Comparison of ENCODE assay signal across 8 cellular contexts in genomic region chr6:16836186-16836981, GRCh38.
DNase-seq lines count a peak whose midpoint lies in the region; ATAC-seq, FAIRE-seq and TF ChIP-seq lines count a peak whose summit lies in the region.

No MANE protein-coding gene starts in this region.

- intact Hi-C loops in K562 (cut with micrococcal nuclease), result loop anchor here (10.0 kb wide), 1 partner anchor 118 kb away; no protein-coding TSS in a partner anchor

- H3K27ac Mint-ChIP-seq in WTC11, result no peak overlapping the region

- no peak for TF ChIP-seq RAD21 in K562 (CRISPR knock-in tag; conservative IDR thresholded peaks at IDR 0.05 in 1 of 2, IDR thresholded peaks at IDR 0.05 in 1 of 2)

- H3K27ac ChIP-seq in K562 (ENCODE audit: extremely low read depth, low read depth, low read length), result no peak overlapping the region
- peak overlapping the region; percentile 6 for H3K27ac ChIP-seq in osteoblast (ENCODE audit: low read depth, low read length)

- TF ChIP-seq EP300 in K562 (IDR thresholded peaks at IDR 0.05; ENCODE audit: low read length), result no peak

- TF ChIP-seq CTCF in K562 (IDR thresholded peaks at IDR 0.05 in 2 of 3, conservative IDR thresholded peaks at IDR 0.05 in 1 of 3; ENCODE audit: insufficient read depth in 2 of 3, low read depth in 1 of 3, low read length in 3 of 3) (no peak), osteoblast (IDR thresholded peaks at IDR 0.05; ENCODE audit: extremely low read depth, low read depth, low read length) (no peak), WTC11 (IDR thresholded peaks at IDR 0.05) (no peak)

- H3K9me1 ChIP-seq in K562 (ENCODE audit: control insufficient read depth, insufficient read depth, low read length), result no peaks in the 10 kb centered on the region

- no TSS peak for BruUV-seq in K562 (replicated peaks; lab: Mats Ljungman, UMichigan)

- H3K79me2 ChIP-seq in K562 (ENCODE audit: control insufficient read depth, insufficient read depth, low read length) (no peaks in the 10 kb centered on the region), osteoblast (ENCODE audit: insufficient read depth, low read length) (no peaks in the 10 kb centered on the region)

- POLR2A ChIA-PET in K562 (lab: Yijun Ruan, JAX), result interaction anchor here (0.5 to 1.6 kb wide), 11 partner anchors 7 to 745 kb away, joined by 3 to 6 read pairs (median 3); no protein-coding TSS in a partner anchor
- POLR2A ChIA-PET in WTC11 (lab: Charles Lee), result no interaction called here

- ATAC-seq in GM19035 (IDR thresholded peaks at IDR 0.05; ENCODE audit: unreplicated experiment), result peak; percentile 71
- peak; percentile 84 for ATAC-seq in HG03103 (IDR thresholded peaks at IDR 0.05; ENCODE audit: low read depth, unreplicated experiment)
- no peak for ATAC-seq in K562
- ATAC-seq in WTC11, result no peak

- CTCF ChIA-PET in K562 (lab: Yijun Ruan, JAX; ENCODE audit: low intra/inter-chr PET ratio), result no interaction called here
- CTCF ChIA-PET in WTC11 (lab: Charles Lee), result interaction anchor here (0.5 to 1.4 kb wide), 2 partner anchors 13 to 519 kb away, joined by 3 to 7 read pairs; no protein-coding TSS in a partner anchor

- H4K20me1 ChIP-seq in K562 (replicated peaks; ENCODE audit: control insufficient read depth, insufficient read depth, low read length), result no peaks in the 10 kb centered on the region
- no peaks in the 10 kb centered on the region for H4K20me1 ChIP-seq in osteoblast (ENCODE audit: insufficient read depth, low read length)

- no peaks in the 10 kb centered on the region; the same call in 1 of the 2 replicates for H3K27me3 Mint-ChIP-seq in WTC11 (ENCODE audit: low read depth)

- H3K4me3 ChIP-seq in K562 (no peak overlapping the region), osteoblast (ENCODE audit: insufficient read depth, low read length) (peak overlapping the region; percentile 64)

- no peaks in the 10 kb centered on the region for H3K9me3 Mint-ChIP-seq in WTC11

- no peak for FAIRE-seq in K562 (lab: Jason Lieb, UNC)

- WGBS in K562 (ENCODE audit: insufficient coverage, low coverage, missing lambda C conversion rate), result 2% methylated on average over 8 of the region's 8 CpGs

- DNase-seq in AG08396 (ENCODE audit: low spot score), result peak; percentile 23
- DNase-seq in K562 (ENCODE audit: extremely low read depth in 1 of 4, low spot score in 3 of 4), result no peak
- DNase-seq in osteoblast (ENCODE audit: insufficient read length, low spot score, missing footprints), result peak; percentile 68
- DNase-seq in NK-92 treated with Interleukin-12 subunit alpha and Interleukin-12 subunit beta, amount 100 ng/mL, for 24 hours (lab: John Stamatoyannopoulos, UW), result no peak
- no peak for DNase-seq in HUDEP-2 (lab: John Stamatoyannopoulos, UW; ENCODE audit: unreplicated experiment in 76 of 76)
- DNase-seq in WTC11 (ENCODE audit: low spot score), result no peak

- in situ Hi-C loops in K562 (cut with MboI), result no loop called here

- H3K36me3 ChIP-seq in K562 (ENCODE audit: control insufficient read depth, insufficient read depth, low read length) (no peaks in the 10 kb centered on the region), osteoblast (ENCODE audit: insufficient read depth, low read length) (no peaks in the 10 kb centered on the region)

- H3K4me1 ChIP-seq in K562 (replicated peaks in 1 of 2; ENCODE audit: control insufficient read depth in 2 of 2, insufficient read depth in 2 of 2, low read length in 2 of 2) (peaks cover 0 to 2% of the 10 kb centered on the region in 2 experiments; a peak in 1 of 5 replicates), osteoblast (ENCODE audit: insufficient read depth, low read length) (peaks cover 8% of the 10 kb centered on the region)

- H3K4me2 ChIP-seq in K562 (ENCODE audit: insufficient read depth, low read length), result no peak overlapping the region
- H3K4me2 ChIP-seq in osteoblast (ENCODE audit: insufficient read depth, low read length), result peak overlapping the region; percentile 84

- H3K9me3 ChIP-seq in K562 (replicated peaks; ENCODE audit: control insufficient read depth, insufficient read depth, low read depth, low read length), result no peaks in the 10 kb centered on the region
- H3K9me3 ChIP-seq in osteoblast (ENCODE audit: low read depth, low read length), result no peaks in the 10 kb centered on the region

- no peak for TF ChIP-seq POLR2A in K562 (conservative IDR thresholded peaks at IDR 0.05)

- H3K36me3 Mint-ChIP-seq in WTC11, result no peaks in the 10 kb centered on the region

- H3K9ac ChIP-seq in K562 (ENCODE audit: insufficient read depth in 1 of 2, low read depth in 2 of 2, low read length in 2 of 2), result no peak overlapping the region

- H3K27me3 ChIP-seq in K562 (ENCODE audit: control insufficient read depth in 2 of 2, insufficient read depth in 2 of 2, low read length in 2 of 2), result peaks cover 21 to 36% of the 10 kb centered on the region in 2 experiments
- H3K27me3 ChIP-seq in osteoblast (ENCODE audit: insufficient read depth, low read length), result no peaks in the 10 kb centered on the region

- H2AFZ ChIP-seq in K562 (ENCODE audit: low read depth, low read length), result no peak overlapping the region
- H2AFZ ChIP-seq in osteoblast (ENCODE audit: low read length), result peak overlapping the region; percentile 96

- peaks cover 8% of the 10 kb centered on the region for H3K4me1 Mint-ChIP-seq in WTC11

- H3K4me3 Mint-ChIP-seq in WTC11, result no peak overlapping the region

TF ChIP-seq in K562, 482 proteins besides CTCF, POLR2A, EP300 and RAD21:
- TF ChIP-seq CBX8 (IDR thresholded peaks at IDR 0.05; ENCODE audit: borderline replicate concordance, extremely low read depth, low read depth, low read length, poor library complexity, severe bottlenecking), result peak; percentile 76
- TF ChIP-seq CC2D1A (IDR thresholded peaks at IDR 0.05), result no peak
- 0 out of 2 replicates have a peak, but pooled peaks have one; percentile 66 for TF ChIP-seq ZNF561 (CRISPR knock-in tag; conservative IDR thresholded peaks at IDR 0.05)
- TF ChIP-seq MEF2D (tag; conservative IDR thresholded peaks at IDR 0.05; ENCODE audit: low read depth), result 0 out of 2 replicates have a peak, but pooled peaks have one; percentile 35

TF ChIP-seq in WTC11, 78 proteins besides CTCF, POLR2A, EP300 and RAD21 (continues in another document):
- TF ChIP-seq OVOL2 (CRISPR knock-in tag; IDR thresholded peaks at IDR 0.05; ENCODE audit: borderline replicate concordance) (no peak), JUN (CRISPR knock-in tag; IDR thresholded peaks at IDR 0.05) (no peak), FOXK1 (CRISPR knock-in tag; IDR thresholded peaks at IDR 0.05) (no peak), PRRX2 (CRISPR knock-in tag; IDR thresholded peaks at IDR 0.05) (no peak), JAZF1 (CRISPR knock-in tag; IDR thresholded peaks at IDR 0.05) (no peak), AFF4 (CRISPR knock-in tag; IDR thresholded peaks at IDR 0.05; ENCODE audit: borderline replicate concordance) (no peak), GTF2I (CRISPR knock-in tag; conservative IDR thresholded peaks at IDR 0.05) (no peak), KAT7 (CRISPR knock-in tag; IDR thresholded peaks at IDR 0.05; ENCODE audit: borderline replicate concordance) (no peak), USF1 (CRISPR knock-in tag; IDR thresholded peaks at IDR 0.05) (no peak), ZMAT4 (CRISPR knock-in tag; IDR thresholded peaks at IDR 0.05) (no peak), NFATC4 (CRISPR knock-in tag; IDR thresholded peaks at IDR 0.05) (no peak), TEAD1 (CRISPR knock-in tag; IDR thresholded peaks at IDR 0.05) (no peak), TCF7 (CRISPR knock-in tag; IDR thresholded peaks at IDR 0.05; ENCODE audit: low read depth) (no peak)

Comparison
In these comparisons a context has a peak if more than half of its experiments do, and no peak if none do; other contexts are left out.
1. DNase-seq: peak in AG08396 (single experiment) and osteoblast (single experiment); none in K562 (0 of 4), NK-92 treated with Interleukin-12 subunit alpha and Interleukin-12 subunit beta, amount 100 ng/mL, for 24 hours (single experiment), HUDEP-2 (0 of 76) and WTC11 (single experiment).
2. ATAC-seq: peak in GM19035 (single experiment) and HG03103 (single experiment); none in K562 (single experiment) and WTC11 (single experiment).